Comparison of ENCODE assay signal across 9 cellular contexts in the genomic region with DNA sequence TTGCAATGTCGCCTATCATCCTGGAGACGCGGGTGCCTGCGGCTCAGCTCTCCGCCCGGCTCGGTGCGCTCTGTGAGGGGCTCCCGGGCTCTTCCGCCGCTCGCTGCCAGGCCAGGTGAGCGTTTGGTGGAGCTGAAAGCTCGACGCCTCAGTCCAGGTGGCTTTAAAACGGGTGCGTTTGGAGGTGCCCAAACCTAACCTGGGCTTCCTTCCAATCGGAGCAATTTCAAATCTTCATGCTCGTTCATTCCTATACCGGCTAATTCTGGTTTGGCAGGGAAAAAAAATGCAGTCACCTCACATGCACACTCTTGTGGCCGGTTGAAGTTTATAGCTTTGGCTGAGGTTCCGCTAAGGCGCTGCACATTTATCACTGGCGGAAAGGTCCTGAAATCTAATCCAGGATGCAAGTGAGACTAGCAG. TPM values are rescaled to one million over a fixed set of nuclear protein-coding genes. Genes with fewer than 3 reads are reported as not detected.
A peak's percentile ranks its signal among the peaks of the same experiment; 100 is the strongest.
DNase-seq lines count a peak whose midpoint lies in the region; ATAC-seq and TF ChIP-seq lines count a peak whose summit lies in the region.
"Had no signal": no experiment of that assay in that cellular context is flagged by ENCODE, and none has a peak within 500 bp of the region (broad histone marks: within the 10 kb centered on the region; RNA-seq: fewer than 3 reads in every experiment).

A gene with protein sequence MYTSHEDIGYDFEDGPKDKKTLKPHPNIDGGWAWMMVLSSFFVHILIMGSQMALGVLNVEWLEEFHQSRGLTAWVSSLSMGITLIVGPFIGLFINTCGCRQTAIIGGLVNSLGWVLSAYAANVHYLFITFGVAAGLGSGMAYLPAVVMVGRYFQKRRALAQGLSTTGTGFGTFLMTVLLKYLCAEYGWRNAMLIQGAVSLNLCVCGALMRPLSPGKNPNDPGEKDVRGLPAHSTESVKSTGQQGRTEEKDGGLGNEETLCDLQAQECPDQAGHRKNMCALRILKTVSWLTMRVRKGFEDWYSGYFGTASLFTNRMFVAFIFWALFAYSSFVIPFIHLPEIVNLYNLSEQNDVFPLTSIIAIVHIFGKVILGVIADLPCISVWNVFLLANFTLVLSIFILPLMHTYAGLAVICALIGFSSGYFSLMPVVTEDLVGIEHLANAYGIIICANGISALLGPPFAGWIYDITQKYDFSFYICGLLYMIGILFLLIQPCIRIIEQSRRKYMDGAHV (minus strand): TSS at position 267 of the 423 bp plus-strand sequence. CDS start 9,572 bp downstream, outside the sequence.

- peak; percentile 53 for TF ChIP-seq RAD21 in SK-N-SH (IDR thresholded peaks at IDR 0.05; ENCODE audit: low read length)

- H3K36me3 ChIP-seq in BLaER1: 0 out of 2 replicates have a peak, but pooled peaks cover 3% of the 10 kb centered on the region
- no peaks in the 10 kb centered on the region for H3K36me3 ChIP-seq in SK-N-SH (replicated peaks in 1 of 2; ENCODE audit: control insufficient read depth in 1 of 2, insufficient read depth in 2 of 2, low read length in 1 of 2)

- ATAC-seq in GM19397 (IDR thresholded peaks at IDR 0.05; ENCODE audit: unreplicated experiment) (peak; percentile 20), HG03457 (IDR thresholded peaks at IDR 0.05; ENCODE audit: unreplicated experiment) (no peak)

- DNase-seq in Kasumi-1 (lab: John Stamatoyannopoulos, UW) (peak; percentile 6 to 41), SK-N-SH (peak; percentile 50), chondrocyte (ENCODE audit: low spot score) (no peak), kidney tubule cell (ENCODE audit: low spot score) (peak; percentile 73)
- peak; percentile 30 for DNase-seq in stimulated activated CD4-positive, alpha-beta T cell treated with anti-CD3 and anti-CD28 coated beads, Interleukin-4, amount 100 ng/mL, for 1 hour

- peak within 1 kb of the TSS; percentile 83 for H2AFZ ChIP-seq in SK-N-SH (ENCODE audit: low read depth)

- H3K9me3 Mint-ChIP-seq in chondrocyte (ENCODE audit: low read depth): peaks cover 2% of the 10 kb centered on the region

- no peaks in the 10 kb centered on the region for H3K9me2 ChIP-seq in SK-N-SH

- H3K4me1 ChIP-seq in BLaER1: peaks cover 11% of the 10 kb centered on the region
- H3K4me1 ChIP-seq in SK-N-SH (ENCODE audit: control insufficient read depth in 1 of 2, insufficient read depth in 2 of 2, low read depth in 1 of 2, low read length in 1 of 2): no peaks in the 10 kb centered on the region; a peak in 1 of 4 replicates

- CTCF ChIA-PET in SK-N-SH (lab: Yijun Ruan, JAX): interaction anchor here (0.7 to 5.8 kb wide), 21 partner anchors 9 to 287 kb away, joined by 3 to 69 read pairs (median 4); partner anchors contain the start of genes FBXO36 and TRIP12

- H3K36me3 Mint-ChIP-seq in chondrocyte (ENCODE audit: low read depth): no peaks in the 10 kb centered on the region

- H3K4me3 ChIP-seq in BLaER1 (peak within 1 kb of the TSS; percentile 82), SK-N-SH (ENCODE audit: low read depth in 2 of 2, low read length in 1 of 2) (peak within 1 kb of the TSS; percentile 56 to 66)

- TF ChIP-seq CTCF in SK-N-SH (IDR thresholded peaks at IDR 0.05) (peak; percentile 38), chondrocyte (IDR thresholded peaks at IDR 0.05) (peak; percentile 73)

- no peak for TF ChIP-seq EP300 in SK-N-SH (IDR thresholded peaks at IDR 0.05; ENCODE audit: borderline replicate concordance in 1 of 2, low read depth in 1 of 2, low read length in 1 of 2)

- H3K27me3 ChIP-seq in BLaER1: peaks cover 17% of the 10 kb centered on the region; the same call in 1 of the 2 replicates
- no peaks in the 10 kb centered on the region for H3K27me3 ChIP-seq in SK-N-SH (ENCODE audit: insufficient read depth)

- POLR2A ChIA-PET in SK-N-SH (lab: Yijun Ruan, JAX): interaction anchor here (2.3 kb wide), 1 partner anchor 147 kb away, joined by 11 read pairs; the partner anchor contains the start of genes FBXO36 and TRIP12

- peak within 1 kb of the TSS; percentile 88 for H3K4me3 Mint-ChIP-seq in chondrocyte (ENCODE audit: unreplicated experiment)

- H3K9ac ChIP-seq in BLaER1: peak within 1 kb of the TSS; percentile 79
- H3K9ac ChIP-seq in SK-N-SH: peak within 1 kb of the TSS; percentile 53; the same call in 1 of the 2 replicates

- H3K9me3 ChIP-seq in BLaER1: no peaks in the 10 kb centered on the region
- H3K9me3 ChIP-seq in SK-N-SH: no peaks in the 10 kb centered on the region

- 11% methylated on average over 15 of the region's 24 CpGs for WGBS in SK-N-SH (ENCODE audit: low lambda C conversion rate)

- peak within 1 kb of the TSS; percentile 76 for H3K27ac ChIP-seq in BLaER1
- H3K27ac ChIP-seq in SK-N-SH (ENCODE audit: low read depth in 2 of 2, low read length in 1 of 2): no peak within 1 kb of the TSS; a peak in 1 of 4 replicates

- H4K20me1 ChIP-seq in BLaER1 (no peaks in the 10 kb centered on the region), SK-N-SH (ENCODE audit: insufficient read depth) (no peaks in the 10 kb centered on the region)

- no peaks in the 10 kb centered on the region for H3F3A ChIP-seq in SK-N-SH (replicated peaks; ENCODE audit: insufficient read depth)

- no peaks in the 10 kb centered on the region for H3K27me3 Mint-ChIP-seq in chondrocyte (ENCODE audit: low read depth)

- H3K4me1 Mint-ChIP-seq in chondrocyte (ENCODE audit: low read depth): peaks cover 14% of the 10 kb centered on the region

- no peaks in the 10 kb centered on the region for H3K79me2 ChIP-seq in SK-N-SH (ENCODE audit: insufficient read depth)

- H3K4me2 ChIP-seq in BLaER1 (peak within 1 kb of the TSS; percentile 93), SK-N-SH (peak within 1 kb of the TSS; percentile 94)

- peak within 1 kb of the TSS; percentile 91 for H3K27ac Mint-ChIP-seq in chondrocyte (ENCODE audit: unreplicated experiment)

TF ChIP-seq in SK-N-SH, 30 proteins besides CTCF, POLR2A, EP300 and RAD21:
- TF ChIP-seq RCOR1 (IDR thresholded peaks at IDR 0.05; ENCODE audit: low read length): 0 out of 2 replicates have a peak, but pooled peaks have one; percentile 31
- no peak for TF ChIP-seq RXRA (IDR thresholded peaks at IDR 0.05; ENCODE audit: borderline replicate concordance, low read depth)
- TF ChIP-seq MEF2A (IDR thresholded peaks at IDR 0.05; ENCODE audit: borderline replicate concordance, low read depth): no peak
- TF ChIP-seq, protein P1, sequence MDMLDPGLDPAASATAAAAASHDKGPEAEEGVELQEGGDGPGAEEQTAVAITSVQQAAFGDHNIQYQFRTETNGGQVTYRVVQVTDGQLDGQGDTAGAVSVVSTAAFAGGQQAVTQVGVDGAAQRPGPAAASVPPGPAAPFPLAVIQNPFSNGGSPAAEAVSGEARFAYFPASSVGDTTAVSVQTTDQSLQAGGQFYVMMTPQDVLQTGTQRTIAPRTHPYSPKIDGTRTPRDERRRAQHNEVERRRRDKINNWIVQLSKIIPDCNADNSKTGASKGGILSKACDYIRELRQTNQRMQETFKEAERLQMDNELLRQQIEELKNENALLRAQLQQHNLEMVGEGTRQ (IDR thresholded peaks at IDR 0.05; ENCODE audit: borderline replicate concordance, low read depth, low read length): no peak
- no peak for TF ChIP-seq EZH2phosphoT487 (IDR thresholded peaks at IDR 0.05; ENCODE audit: borderline replicate concordance, low read depth)
- TF ChIP-seq SMC3 (IDR thresholded peaks at IDR 0.05; ENCODE audit: low read depth, low read length): peak; percentile 48
- no peak for TF ChIP-seq USF1 (IDR thresholded peaks at IDR 0.05; ENCODE audit: borderline replicate concordance, low read depth)
- TF ChIP-seq FOXJ3 (CRISPR knock-in tag; IDR thresholded peaks at IDR 0.05): no peak
- TF ChIP-seq ZBTB33 (IDR thresholded peaks at IDR 0.05; ENCODE audit: borderline replicate concordance, low read depth): no peak
- no peak for TF ChIP-seq GATA2 (CRISPR knock-in tag; IDR thresholded peaks at IDR 0.05)
- no peak for TF ChIP-seq ELF1 (IDR thresholded peaks at IDR 0.05)
- TF ChIP-seq GABPA (IDR thresholded peaks at IDR 0.05; ENCODE audit: low read depth): no peak
- TF ChIP-seq MAX (IDR thresholded peaks at IDR 0.05; ENCODE audit: low read depth): 0 out of 2 replicates have a peak, but pooled peaks have one; percentile 36
- peak; percentile 25; the same call in 1 of the 2 replicates for TF ChIP-seq MXI1 (IDR thresholded peaks at IDR 0.05; ENCODE audit: low read depth, low read length)
- TF ChIP-seq JUND (IDR thresholded peaks at IDR 0.05): no peak
- no peak for TF ChIP-seq TCF12 (IDR thresholded peaks at IDR 0.05)

RNA-seq across cellular contexts. Expression of the gene that starts here (rescaled TPM):
- polyA plus RNA-seq in SK-N-SH (2012; rRNA removed): 0.73 and 0.90 TPM in 2 replicates
- polyA plus RNA-seq in SK-N-SH (2012; cell fraction: cytosol; rRNA removed): 0.72 and 1.1 TPM in 2 replicates
- 0.61 and 0.71 TPM in 2 replicates for polyA plus RNA-seq in SK-N-SH (2012; cell fraction: nucleus; rRNA removed)
- 4.9 to 5.4 TPM (median 4.9 TPM) in 3 replicates for total RNA-seq in chondrocyte
- total RNA-seq: HT1080 had no signal
